17 cellular contexts compared by ENCODE assay signal in the genomic region with DNA sequence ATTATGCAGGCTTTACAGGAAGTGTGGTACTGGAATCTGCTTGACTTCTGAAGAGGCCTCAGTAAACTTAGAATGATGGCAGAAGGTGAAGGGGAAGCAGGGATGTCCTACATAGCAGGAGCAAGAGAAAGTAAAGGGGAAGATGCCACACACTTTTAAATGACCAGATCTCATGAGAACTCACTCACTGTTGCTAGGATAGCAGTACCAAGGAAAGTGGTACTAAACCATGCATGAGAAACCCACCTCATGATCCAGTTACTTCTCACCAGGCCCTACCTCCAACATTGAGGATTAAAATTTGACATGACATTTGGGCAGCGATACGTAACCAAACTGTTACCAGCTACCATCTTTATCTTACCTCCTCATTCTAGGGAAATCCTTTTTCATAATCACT. TPM values are rescaled to one million over a fixed set of nuclear protein-coding genes. Genes with fewer than 3 reads are reported as not detected.
DNase-seq lines count a peak whose midpoint lies in the region; ATAC-seq and TF ChIP-seq lines count a peak whose summit lies in the region.
"Had no signal": no experiment of that assay in that cellular context is flagged by ENCODE, and none has a peak within 500 bp of the region (broad histone marks: within the 10 kb centered on the region; RNA-seq: fewer than 3 reads in every experiment).

No MANE protein-coding gene starts in this region.

- TF ChIP-seq CTCF in Calu3 (IDR thresholded peaks at IDR 0.05; ENCODE audit: unreplicated experiment) (no peak), osteocyte (IDR thresholded peaks at IDR 0.05) (no peak), PC-3 (conservative IDR thresholded peaks at IDR 0.05; ENCODE audit: low read depth, low read length) (no peak), GM13976 (IDR thresholded peaks at IDR 0.05; ENCODE audit: borderline replicate concordance, control extremely low read depth, extremely low read depth, insufficient read depth, missing control alignments) (no peak)

- no peak overlapping the region for H3K4me3 Mint-ChIP-seq in activated CD8-positive, alpha-beta memory T cell treated with anti-CD3 and anti-CD28 coated beads, Interleukin-2, amount 10 ng/mL, durations not matched to agents 7 days and 5 days
- H3K4me3 Mint-ChIP-seq in Calu3 (ENCODE audit: low read depth, unreplicated experiment) = no peak overlapping the region
- peak overlapping the region; percentile 13 for H3K4me3 Mint-ChIP-seq in activated naive CD8-positive, alpha-beta T cell
- no peak overlapping the region for H3K4me3 Mint-ChIP-seq in osteocyte (ENCODE audit: unreplicated experiment)

- ATAC-seq in activated CD8-positive, alpha-beta memory T cell treated with anti-CD3 and anti-CD28 coated beads, Interleukin-2, amount 10 ng/mL, durations not matched to agents 7 days and 5 days = no peak
- ATAC-seq in PC-3 = no peak
- ATAC-seq in HG03095 (IDR thresholded peaks at IDR 0.05; ENCODE audit: unreplicated experiment) = no peak

- no peak overlapping the region for H3K4me2 ChIP-seq in PC-3 (ENCODE audit: low read length)

- no peaks in the 10 kb centered on the region for H3K27me3 ChIP-seq in PC-3 (ENCODE audit: low read length)
- H3K27me3 ChIP-seq: Peyer's patch had no signal

- in situ Hi-C loops in GM13976 (cut with MboI; ENCODE audit: low sequenced_read_pairs, unreplicated experiment) = no loop called here

- H3K9ac ChIP-seq in PC-3 (ENCODE audit: low read length) = no peak overlapping the region

- no peak overlapping the region for H3K27ac ChIP-seq in PC-3 (ENCODE audit: low read length)
- H3K27ac ChIP-seq: C4-2B, Peyer's patch, SK-N-MC had no signal

- no peak overlapping the region for H2AFZ ChIP-seq in PC-3 (ENCODE audit: low read length)

- CTCF ChIA-PET in activated CD8-positive, alpha-beta memory T cell treated with anti-CD3 and anti-CD28 coated beads, Interleukin-2, amount 10 ng/mL, durations not matched to agents 7 days and 5 days (lab: Charles Lee) = no interaction called here
- CTCF ChIA-PET in Calu3 (lab: Charles Lee) (no interaction called here), PC-3 (lab: Charles Lee) (no interaction called here)

- peak overlapping the region; percentile 34 for H3K27ac Mint-ChIP-seq in activated CD8-positive, alpha-beta memory T cell treated with anti-CD3 and anti-CD28 coated beads, Interleukin-2, amount 10 ng/mL, durations not matched to agents 7 days and 5 days
- H3K27ac Mint-ChIP-seq in Calu3 (ENCODE audit: unreplicated experiment) (no peak overlapping the region), osteocyte (ENCODE audit: unreplicated experiment) (peak overlapping the region; percentile 18)
- H3K27ac Mint-ChIP-seq in activated naive CD8-positive, alpha-beta T cell = no peak overlapping the region

- intact Hi-C loops in Calu3 (cut with micrococcal nuclease; ENCODE audit: unreplicated experiment) = loop anchor here (10.0 kb wide), 1 partner anchor 196 kb away; no protein-coding TSS in a partner anchor
- intact Hi-C loops in PC-3 (cut with micrococcal nuclease) = no loop called here

- H4K20me1 ChIP-seq in PC-3 (ENCODE audit: low read length) = peaks cover 60% of the 10 kb centered on the region

- no peaks in the 10 kb centered on the region for H3F3A ChIP-seq in PC-3 (ENCODE audit: low read length, unreplicated experiment)

- no peaks in the 10 kb centered on the region for H3K9me3 ChIP-seq in PC-3 (ENCODE audit: low read length)
- H3K9me3 ChIP-seq: HAP-1, Peyer's patch had no signal

- H3K4me3 ChIP-seq in PC-3 (ENCODE audit: low read length) = no peak overlapping the region
- H3K4me3 ChIP-seq: HAP-1, Peyer's patch, SK-N-MC had no signal

- peaks cover 86% of the 10 kb centered on the region for H3K79me2 ChIP-seq in PC-3 (ENCODE audit: low read length)

- no peak for DNase-seq in activated CD8-positive, alpha-beta memory T cell treated with anti-CD3 and anti-CD28 coated beads, Interleukin-2, amount 10 ng/mL, durations not matched to agents 7 days and 5 days
- no peak for DNase-seq in activated CD8-positive, alpha-beta memory T cell treated with anti-CD3 and anti-CD28 coated beads for 24 hours
- DNase-seq in Calu3 = no peak
- DNase-seq in osteocyte (ENCODE audit: extremely low spot score, unreplicated experiment) = no peak
- DNase-seq in PC-3 = no peak
- no peak for DNase-seq in GM13976 (ENCODE audit: low spot score)
- DNase-seq: KG1, NCI-H1436 treated with DMSO at 0.1 percent for 48 hours, NCI-H2029 treated with DMSO at 0.1 percent for 48 hours, NCI-H2171 treated with DMSO at 0.1 percent for 48 hours, Peyer's patch, Right ventricle myocardium superior had no signal

- TSS peak; percentile 0 for BruUV-seq in Calu3 (replicated peaks; lab: Mats Ljungman, UMichigan)
- no TSS peak for BruUV-seq in PC-3 (replicated peaks; lab: Mats Ljungman, UMichigan)

- no peaks in the 10 kb centered on the region for H3K9me2 ChIP-seq in PC-3 (replicated peaks; ENCODE audit: low read length)

- H3K9me3 Mint-ChIP-seq in activated CD8-positive, alpha-beta memory T cell treated with anti-CD3 and anti-CD28 coated beads, Interleukin-2, amount 10 ng/mL, durations not matched to agents 7 days and 5 days (ENCODE audit: low read depth) = no peaks in the 10 kb centered on the region
- H3K9me3 Mint-ChIP-seq in Calu3 (ENCODE audit: low read depth, unreplicated experiment) (no peaks in the 10 kb centered on the region), osteocyte (ENCODE audit: unreplicated experiment) (no peaks in the 10 kb centered on the region)
- no peaks in the 10 kb centered on the region for H3K9me3 Mint-ChIP-seq in activated naive CD8-positive, alpha-beta T cell (ENCODE audit: low read depth)

- H3K4me1 ChIP-seq in PC-3 (ENCODE audit: insufficient read depth, low read length) = no peaks in the 10 kb centered on the region
- H3K4me1 ChIP-seq: Peyer's patch had no signal

- H3K36me3 ChIP-seq in PC-3 (ENCODE audit: low read depth, low read length) = peaks cover 86% of the 10 kb centered on the region

- no peaks in the 10 kb centered on the region for H3K27me3 Mint-ChIP-seq in activated CD8-positive, alpha-beta memory T cell treated with anti-CD3 and anti-CD28 coated beads, Interleukin-2, amount 10 ng/mL, durations not matched to agents 7 days and 5 days
- H3K27me3 Mint-ChIP-seq in Calu3 (ENCODE audit: unreplicated experiment) (no peaks in the 10 kb centered on the region), osteocyte (ENCODE audit: unreplicated experiment) (no peaks in the 10 kb centered on the region)
- H3K27me3 Mint-ChIP-seq in activated naive CD8-positive, alpha-beta T cell = no peaks in the 10 kb centered on the region

- H3K4me1 Mint-ChIP-seq in activated CD8-positive, alpha-beta memory T cell treated with anti-CD3 and anti-CD28 coated beads, Interleukin-2, amount 10 ng/mL, durations not matched to agents 7 days and 5 days = peaks cover 56% of the 10 kb centered on the region
- H3K4me1 Mint-ChIP-seq in Calu3 (ENCODE audit: low read depth, unreplicated experiment) (peaks cover 23% of the 10 kb centered on the region), osteocyte (ENCODE audit: unreplicated experiment) (peaks cover 7% of the 10 kb centered on the region)
- H3K4me1 Mint-ChIP-seq in activated naive CD8-positive, alpha-beta T cell (ENCODE audit: low read depth) = peaks cover 68% of the 10 kb centered on the region

- POLR2A ChIA-PET in PC-3 (lab: Charles Lee; ENCODE audit: unreplicated experiment) = no interaction called here

- H3K36me3 Mint-ChIP-seq in activated CD8-positive, alpha-beta memory T cell treated with anti-CD3 and anti-CD28 coated beads, Interleukin-2, amount 10 ng/mL, durations not matched to agents 7 days and 5 days = peaks cover 70% of the 10 kb centered on the region
- H3K36me3 Mint-ChIP-seq in Calu3 (ENCODE audit: insufficient read depth, unreplicated experiment) (peaks cover 100% of the 10 kb centered on the region), osteocyte (ENCODE audit: unreplicated experiment) (peaks cover 70% of the 10 kb centered on the region)
- H3K36me3 Mint-ChIP-seq in activated naive CD8-positive, alpha-beta T cell = peaks cover 9% of the 10 kb centered on the region

RNA-seq across cellular contexts. Expression of a gene that starts 9.6 kb away (rescaled TPM):
- total RNA-seq in activated CD8-positive, alpha-beta memory T cell treated with anti-CD3 and anti-CD28 coated beads, Interleukin-2, amount 10 ng/mL, durations not matched to agents 7 days and 5 days = 100 to 1,000 TPM; 196 to 267 TPM
- 224 and 263 TPM in 2 replicates for total RNA-seq in Calu3 (2022)
- total RNA-seq in osteocyte = 137 and 146 TPM in 2 replicates
- 191 and 195 TPM in 2 replicates for total RNA-seq in PC-3 (2014; rRNA removed)

RNA-seq across cellular contexts. Expression of a gene that starts 59.2 kb away (rescaled TPM):
- 10 to 100 TPM in 1 of 2 experiments, 1 to 10 TPM in 1; 1.8 to 10.1 TPM for total RNA-seq in activated CD8-positive, alpha-beta memory T cell treated with anti-CD3 and anti-CD28 coated beads, Interleukin-2, amount 10 ng/mL, durations not matched to agents 7 days and 5 days
- 5.0 and 6.9 TPM in 2 replicates for total RNA-seq in Calu3 (2022)
- total RNA-seq in osteocyte = 4.0 and 4.2 TPM in 2 replicates
- total RNA-seq in PC-3 (2014; rRNA removed) = not detected in 2 replicates

Comparison
In these comparisons a context has a peak if more than half of its experiments do, and no peak if none do; other contexts are left out.
1. H3K27ac Mint-ChIP-seq: peak in activated CD8-positive, alpha-beta memory T cell treated with anti-CD3 and anti-CD28 coated beads, Interleukin-2, amount 10 ng/mL, durations not matched to agents 7 days and 5 days (single experiment) and osteocyte (single experiment); none in Calu3 (single experiment) and activated naive CD8-positive, alpha-beta T cell (single experiment).